8 cellular contexts compared by ENCODE assay signal in the genomic region with DNA sequence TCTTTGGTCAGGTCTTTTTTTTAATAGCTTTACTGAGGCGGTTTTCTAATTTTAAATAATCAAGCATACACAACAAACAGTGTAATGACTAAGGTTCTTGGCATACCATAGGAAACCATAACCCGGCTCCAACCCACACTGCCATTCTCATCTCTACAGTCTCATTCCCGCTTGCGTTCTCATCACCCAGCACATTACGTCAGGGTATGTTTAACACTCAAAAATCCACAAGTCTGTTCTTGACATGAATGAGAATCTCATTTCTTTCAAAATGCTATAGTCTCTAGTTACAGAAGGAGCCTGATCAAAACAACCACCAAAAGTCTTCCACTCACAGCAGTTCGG. TPM values are rescaled to one million over a fixed set of nuclear protein-coding genes. Genes with fewer than 3 reads are reported as not detected.
DNase-seq lines count a peak whose midpoint lies in the region; ATAC-seq, FAIRE-seq and TF ChIP-seq lines count a peak whose summit lies in the region.

No MANE protein-coding gene starts in this region.

- no peak for DNase-seq in CD4-positive, CD25-positive, alpha-beta regulatory T cell
- DNase-seq in PC-9 = peak in 1 of 2 experiments; percentile 55
- DNase-seq in urothelium cell line (ENCODE audit: low spot score) = peak; percentile 36
- no peak for DNase-seq in NCI-H526 treated with DMSO at 0.1 percent for 48 hours (lab: John Stamatoyannopoulos, UW)

- peak overlapping the region; percentile 98 for H2AFZ ChIP-seq in PC-9

- peaks cover 0 to under 1% (median 0%) of the 10 kb centered on the region in 7 donors for H3K9me3 Mint-ChIP-seq in CD4-positive, CD25-positive, alpha-beta regulatory T cell
- no peaks in the 10 kb centered on the region for H3K9me3 Mint-ChIP-seq in dendritic cell treated with granulocyte-macrophage colony-stimulating factor and Interleukin-4, amounts not matched to agents 40 ng/mL and 50 ng/mL, for 4 days

- FAIRE-seq in urothelium cell line (lab: Jason Lieb, UNC) = no peak

- POLR2A ChIA-PET in PC-9 (lab: Charles Lee; ENCODE audit: unreplicated experiment) = interaction anchor here (0.6 to 1.6 kb wide), 6 partner anchors 8 to 393 kb away, joined by 3 to 10 read pairs (median 8); a partner anchor contains a TSS

- peak overlapping the region; percentile 80 for H3K4me2 ChIP-seq in PC-9

- peak overlapping the region; percentile 91 for H3K9ac ChIP-seq in mucosa of stomach (ENCODE audit: low read length)

- peaks cover 5% of the 10 kb centered on the region for H3K36me3 Mint-ChIP-seq in CD4-positive, CD25-positive, alpha-beta regulatory T cell
- H3K36me3 Mint-ChIP-seq in dendritic cell treated with granulocyte-macrophage colony-stimulating factor and Interleukin-4, amounts not matched to agents 40 ng/mL and 50 ng/mL, for 4 days (ENCODE audit: low read depth) = no peaks in the 10 kb centered on the region

- peak overlapping the region; percentile 96 to 97 (median 97) for H3K27ac Mint-ChIP-seq in CD4-positive, CD25-positive, alpha-beta regulatory T cell
- H3K27ac Mint-ChIP-seq in dendritic cell treated with granulocyte-macrophage colony-stimulating factor and Interleukin-4, amounts not matched to agents 40 ng/mL and 50 ng/mL, for 4 days = peak overlapping the region; percentile 88

- H3K36me3 ChIP-seq in CD4-positive, CD25-positive, alpha-beta regulatory T cell (ENCODE audit: control insufficient read depth, insufficient read depth, low read length) = no peaks in the 10 kb centered on the region
- H3K36me3 ChIP-seq in PC-9 (ENCODE audit: low read depth) = no peaks in the 10 kb centered on the region
- no peaks in the 10 kb centered on the region for H3K36me3 ChIP-seq in mucosa of stomach (ENCODE audit: control insufficient read depth, insufficient read depth, low read length)

- peak in 1 of 2 donors; percentile 20 for ATAC-seq in CD4-positive, CD25-positive, alpha-beta regulatory T cell (ENCODE audit: low read depth in 2 of 2)
- ATAC-seq in GM18861 (IDR thresholded peaks at IDR 0.05; ENCODE audit: unreplicated experiment) = peak; percentile 25
- ATAC-seq in HG03060 (IDR thresholded peaks at IDR 0.05; ENCODE audit: low read depth, unreplicated experiment) = peak; percentile 16

- no peaks in the 10 kb centered on the region for H3K27me3 ChIP-seq in CD4-positive, CD25-positive, alpha-beta regulatory T cell (ENCODE audit: control insufficient read depth, insufficient read depth, low read length)
- H3K27me3 ChIP-seq in PC-9 (ENCODE audit: insufficient read depth, low read depth) (no peaks in the 10 kb centered on the region), mucosa of stomach (ENCODE audit: control insufficient read depth, insufficient read depth, low read length) (no peaks in the 10 kb centered on the region)

- peak overlapping the region; percentile 95 to 98 (median 96) for H3K4me3 Mint-ChIP-seq in CD4-positive, CD25-positive, alpha-beta regulatory T cell
- H3K4me3 Mint-ChIP-seq in dendritic cell treated with granulocyte-macrophage colony-stimulating factor and Interleukin-4, amounts not matched to agents 40 ng/mL and 50 ng/mL, for 4 days = peak overlapping the region; percentile 79

- TSS peak; percentile 93 for BruUV-seq in PC-9 (replicated peaks; lab: Mats Ljungman, UMichigan)

- CTCF ChIA-PET in PC-9 (lab: Charles Lee) = interaction anchor here (1.0 to 1.4 kb wide), 2 partner anchors 30 kb away, joined by 5 to 11 read pairs; a partner anchor contains a TSS

- H4K20me1 ChIP-seq in PC-9 (ENCODE audit: insufficient read depth) = no peaks in the 10 kb centered on the region

- peaks cover 29% of the 10 kb centered on the region for H3K79me2 ChIP-seq in PC-9 (ENCODE audit: low read depth)

- intact Hi-C loops in PC-9 (cut with micrococcal nuclease; ENCODE audit: unreplicated experiment) = loop anchor here (2.0 to 10.0 kb wide), 2 partner anchors 200 to 448 kb away; a partner anchor contains a TSS
- intact Hi-C loops in dendritic cell treated with granulocyte-macrophage colony-stimulating factor and Interleukin-4, amounts not matched to agents 40 ng/mL and 50 ng/mL, for 4 days (cut with micrococcal nuclease) = loop anchor here (2.0 kb wide), 3 partner anchors 30 to 88 kb away; a partner anchor contains a TSS

- H3K4me3 ChIP-seq in CD4-positive, CD25-positive, alpha-beta regulatory T cell (ENCODE audit: low read depth, low read length) = peak overlapping the region; percentile 88
- H3K4me3 ChIP-seq in PC-9 = peak overlapping the region; percentile 73
- peak overlapping the region; percentile 20 for H3K4me3 ChIP-seq in mucosa of stomach (ENCODE audit: low read length)

- H3K9me2 ChIP-seq in PC-9 (ENCODE audit: insufficient read depth) = 0 out of 2 replicates have a peak, but pooled peaks cover 5% of the 10 kb centered on the region

- peak overlapping the region; percentile 87 for H3K27ac ChIP-seq in CD4-positive, CD25-positive, alpha-beta regulatory T cell (ENCODE audit: insufficient read depth, low read length, poor library complexity, severe bottlenecking)
- peak overlapping the region; percentile 72 for H3K27ac ChIP-seq in PC-9

- no peaks in the 10 kb centered on the region for H3K27me3 Mint-ChIP-seq in CD4-positive, CD25-positive, alpha-beta regulatory T cell
- no peaks in the 10 kb centered on the region for H3K27me3 Mint-ChIP-seq in dendritic cell treated with granulocyte-macrophage colony-stimulating factor and Interleukin-4, amounts not matched to agents 40 ng/mL and 50 ng/mL, for 4 days

- peaks cover 17% of the 10 kb centered on the region for H3K4me1 ChIP-seq in CD4-positive, CD25-positive, alpha-beta regulatory T cell (ENCODE audit: control insufficient read depth, insufficient read depth, low read length, poor library complexity, severe bottlenecking)
- H3K4me1 ChIP-seq in PC-9 (replicated peaks; ENCODE audit: insufficient read depth) (peaks cover 22% of the 10 kb centered on the region), mucosa of stomach (ENCODE audit: control insufficient read depth, insufficient read depth, low read length) (peaks cover 4% of the 10 kb centered on the region)

- 0 out of 2 replicates have a peak, but pooled peaks have one; percentile 23 for TF ChIP-seq CTCF in PC-9 (conservative IDR thresholded peaks at IDR 0.05)

- peaks cover 24 to 41% (median 30%) of the 10 kb centered on the region in 4 donors for H3K4me1 Mint-ChIP-seq in CD4-positive, CD25-positive, alpha-beta regulatory T cell
- peaks cover 24% of the 10 kb centered on the region for H3K4me1 Mint-ChIP-seq in dendritic cell treated with granulocyte-macrophage colony-stimulating factor and Interleukin-4, amounts not matched to agents 40 ng/mL and 50 ng/mL, for 4 days (ENCODE audit: low read depth)

- H3F3A ChIP-seq in PC-9 (ENCODE audit: insufficient read depth, low read depth) = peaks cover 9% of the 10 kb centered on the region

- H3K9me3 ChIP-seq in CD4-positive, CD25-positive, alpha-beta regulatory T cell (ENCODE audit: control insufficient read depth in 2 of 2, low read length in 2 of 2) = no peaks in the 10 kb centered on the region
- no peaks in the 10 kb centered on the region for H3K9me3 ChIP-seq in PC-9 (ENCODE audit: insufficient read depth, low read depth)
- H3K9me3 ChIP-seq in mucosa of stomach (ENCODE audit: control insufficient read depth, low read length) = no peaks in the 10 kb centered on the region

RNA-seq across cellular contexts. Expression of a gene that starts 0.5 kb away (rescaled TPM):
- 0.81 TPM for total RNA-seq in CD4-positive, CD25-positive, alpha-beta regulatory T cell
- polyA plus RNA-seq in CD4-positive, CD25-positive, alpha-beta regulatory T cell = under 1 TPM in 3 of 4 donors, not detected in 1; 0.75 to 0.87 (median 0.84) TPM
- total RNA-seq in PC-9 (2021) = 16.0 and 22.6 TPM in 2 replicates

RNA-seq across cellular contexts. Expression of a gene that starts 30.8 kb away (rescaled TPM):
- total RNA-seq in CD4-positive, CD25-positive, alpha-beta regulatory T cell = 11.5 TPM
- polyA plus RNA-seq in CD4-positive, CD25-positive, alpha-beta regulatory T cell = 10 to 100 TPM; 31.0 to 33.5 (median 32.6) TPM
- total RNA-seq in PC-9 (2021) = 22.0 and 30.2 TPM in 2 replicates

RNA-seq across cellular contexts. Expression of a gene that starts 42.4 kb away (rescaled TPM):
- 31.2 TPM for total RNA-seq in CD4-positive, CD25-positive, alpha-beta regulatory T cell
- polyA plus RNA-seq in CD4-positive, CD25-positive, alpha-beta regulatory T cell = 10 to 100 TPM; 42.8 to 49.6 (median 44.8) TPM
- 183 and 191 TPM in 2 replicates for total RNA-seq in PC-9 (2021)

Comparison
In these comparisons a context has a peak if more than half of its experiments do, and no peak if none do; other contexts are left out.
1. H3K4me3 ChIP-seq: peak in every context shown above with its lines; median percentile 88 in CD4-positive, CD25-positive, alpha-beta regulatory T cell; 73 in PC-9; 20 in mucosa of stomach.